In genomic region chr16:87207509-87207908, GRCh38 we compare ENCODE assay signal across 12 cellular contexts.
A peak's percentile ranks its signal among the peaks of the same experiment; 100 is the strongest.
DNase-seq lines count a peak whose midpoint lies in the region; ATAC-seq and TF ChIP-seq lines count a peak whose summit lies in the region.
"Had no signal": no experiment of that assay in that cellular context is flagged by ENCODE, and none has a peak within 500 bp of the region (broad histone marks: within the 10 kb centered on the region; RNA-seq: fewer than 3 reads in every experiment).

No MANE protein-coding gene starts in this region.

- ATAC-seq in gastroesophageal sphincter (peak; percentile 83), GM18505 (IDR thresholded peaks at IDR 0.05; ENCODE audit: unreplicated experiment) (no peak), GM21717 (IDR thresholded peaks at IDR 0.05; ENCODE audit: unreplicated experiment) (no peak)

- 31 to 54% methylated on average over 4 to 7 of the region's 7 CpGs for WGBS in gastroesophageal sphincter (ENCODE audit: low coverage in 1 of 2), 2 donors
- WGBS in sigmoid colon, 2 donors, result 63 to 74% methylated on average over 7 of the region's 7 CpGs

- TF ChIP-seq POLR2A in gastroesophageal sphincter (IDR thresholded peaks at IDR 0.05) (no peak), sigmoid colon (IDR thresholded peaks at IDR 0.05) (no peak), GM18505 (IDR thresholded peaks at IDR 0.05; ENCODE audit: borderline replicate concordance, extremely low read depth, insufficient read depth, insufficient read length) (no peak)

- H3K27me3 ChIP-seq in ascending aorta, result no peaks in the 10 kb centered on the region
- H3K27me3 ChIP-seq in gastroesophageal sphincter, result peaks cover 7% of the 10 kb centered on the region
- peaks cover 0 to 4% (median 0%) of the 10 kb centered on the region in 3 donors for H3K27me3 ChIP-seq in sigmoid colon
- H3K27me3 ChIP-seq: cardiac muscle cell had no signal

- H3K27ac ChIP-seq in ascending aorta (peak overlapping the region; percentile 53 to 56), gastroesophageal sphincter (peak overlapping the region in 3 of 4 donors; percentile 4 to 72 (median 63)), sigmoid colon (peak overlapping the region; percentile 42 to 59 (median 52))
- H3K27ac ChIP-seq: cardiac muscle cell, spleen had no signal

- H3K36me3 ChIP-seq in ascending aorta (no peaks in the 10 kb centered on the region), gastroesophageal sphincter (no peaks in the 10 kb centered on the region), sigmoid colon (no peaks in the 10 kb centered on the region)
- H3K36me3 ChIP-seq: cardiac muscle cell, spleen had no signal

- intact Hi-C loops in ascending aorta (cut with DNase I) (loop anchor here (10.0 kb wide), 2 partner anchors 177 to 543 kb away; partner anchors contain the start of gene FBXO31), sigmoid colon (cut with DNase I) (no loop called here)

- TF ChIP-seq EP300 in gastroesophageal sphincter (IDR thresholded peaks at IDR 0.05), result no peak
- TF ChIP-seq EP300 in sigmoid colon (IDR thresholded peaks at IDR 0.05), result no peak

- TF ChIP-seq CTCF in ascending aorta (IDR thresholded peaks at IDR 0.05) (no peak), gastroesophageal sphincter (IDR thresholded peaks at IDR 0.05) (no peak), sigmoid colon (IDR thresholded peaks at IDR 0.05) (no peak)

- H3K4me1 ChIP-seq in ascending aorta, result peaks cover 5 to 26% of the 10 kb centered on the region in 2 donors
- H3K4me1 ChIP-seq in gastroesophageal sphincter, result peaks cover 0 to 18% (median 3%) of the 10 kb centered on the region in 3 donors
- no peaks in the 10 kb centered on the region for H3K4me1 ChIP-seq in sigmoid colon
- H3K4me1 ChIP-seq: spleen had no signal

- DNase-seq in EH (ENCODE audit: low read depth) (peak; percentile 92), ascending aorta (ENCODE audit: low spot score in 2 of 2) (no peak), sigmoid colon (peak; percentile 67), CD1c-positive myeloid dendritic cell (ENCODE audit: extremely low spot score) (no peak), D341Med (ENCODE audit: low spot score) (no peak)
- DNase-seq: midbrain, NCI-H1417 treated with DMSO at 0.1 percent for 48 hours, spleen had no signal

- H3K9me3 ChIP-seq in ascending aorta (no peaks in the 10 kb centered on the region), gastroesophageal sphincter (no peaks in the 10 kb centered on the region), sigmoid colon (no peaks in the 10 kb centered on the region)

- no peak overlapping the region for H3K4me3 ChIP-seq in ascending aorta
- H3K4me3 ChIP-seq in gastroesophageal sphincter, result no peak overlapping the region
- H3K4me3 ChIP-seq in sigmoid colon, result no peak overlapping the region
- H3K4me3 ChIP-seq: cardiac muscle cell, spleen had no signal

Comparison
In these comparisons a context has a peak if more than half of its experiments do, and no peak if none do; other contexts are left out.
1. DNase-seq: peak in EH (single experiment) and sigmoid colon (single experiment); none in ascending aorta (0 of 2), CD1c-positive myeloid dendritic cell (single experiment) and D341Med (single experiment).
2. Peak in every context shown above with its lines, with median percentiles within 50 percentile points of each other: H3K27ac ChIP-seq.